15 cellular contexts compared by ENCODE assay signal in genomic region chr4:40000711-40001110, GRCh38. TPM values are rescaled to one million over a fixed set of nuclear protein-coding genes. Genes with fewer than 3 reads are reported as not detected.
DNase-seq lines count a peak whose midpoint lies in the region; ATAC-seq and TF ChIP-seq lines count a peak whose summit lies in the region.
"Had no signal": no experiment of that assay in that cellular context is flagged by ENCODE, and none has a peak within 500 bp of the region (broad histone marks: within the 10 kb centered on the region; RNA-seq: fewer than 3 reads in every experiment).

No MANE protein-coding gene starts in this region.

- peak overlapping the region; percentile 67; the same call in 1 of the 2 replicates for H2AFZ ChIP-seq in Karpas-422 (ENCODE audit: low read length)
- H2AFZ ChIP-seq in OCI-LY1 (ENCODE audit: low read length), result 0 out of 2 replicates have a peak overlapping the region, but pooled peaks have one; percentile 75
- H2AFZ ChIP-seq: GM23338 had no signal

- peak overlapping the region in 2 of 3 donors; percentile 7 to 73 for H3K27ac Mint-ChIP-seq in IgD-negative memory B cell
- H3K27ac Mint-ChIP-seq: CD4-positive, alpha-beta T cell; GM23338 had no signal

- H3K9me2 ChIP-seq in Karpas-422 (replicated peaks; ENCODE audit: insufficient read depth, low read length), result no peaks in the 10 kb centered on the region
- H3K9me2 ChIP-seq in OCI-LY1 (ENCODE audit: low read depth, low read length), result no peaks in the 10 kb centered on the region

- no peaks in the 10 kb centered on the region for H3K79me2 ChIP-seq in Karpas-422 (ENCODE audit: low read length)
- no peaks in the 10 kb centered on the region for H3K79me2 ChIP-seq in OCI-LY1 (ENCODE audit: insufficient read depth, low read length)

- no peaks in the 10 kb centered on the region for H3K36me3 Mint-ChIP-seq in IgD-negative memory B cell

- H3K9ac ChIP-seq in Karpas-422 (ENCODE audit: low read length), result no peak overlapping the region
- H3K9ac ChIP-seq in OCI-LY1 (ENCODE audit: low read length), result no peak overlapping the region

- H3K4me3 ChIP-seq in Karpas-422 (ENCODE audit: low read length) (no peak overlapping the region), OCI-LY1 (ENCODE audit: low read depth, low read length, poor library complexity, severe bottlenecking) (no peak overlapping the region)
- H3K4me3 ChIP-seq: GM23338 had no signal

- H3K9me3 Mint-ChIP-seq in IgD-negative memory B cell, result peaks cover 0 to 2% (median 0%) of the 10 kb centered on the region in 3 donors
- H3K9me3 Mint-ChIP-seq: CD4-positive, alpha-beta T cell; GM23338 had no signal

- H3K4me1 Mint-ChIP-seq in IgD-negative memory B cell, result peaks cover 4 to 10% (median 6%) of the 10 kb centered on the region in 3 donors
- H3K4me1 Mint-ChIP-seq: GM23338 had no signal

- H3K27me3 ChIP-seq in Karpas-422 (ENCODE audit: low read length), result no peaks in the 10 kb centered on the region
- H3K27me3 ChIP-seq in OCI-LY1 (ENCODE audit: insufficient read depth, low read length), result no peaks in the 10 kb centered on the region
- H3K27me3 ChIP-seq: BE2C had no signal

- H3K4me1 ChIP-seq in Karpas-422 (ENCODE audit: low read length), result peaks cover 19% of the 10 kb centered on the region
- peaks cover 5% of the 10 kb centered on the region for H3K4me1 ChIP-seq in OCI-LY1 (ENCODE audit: insufficient read depth, low read length, severe bottlenecking)
- H3K4me1 ChIP-seq: BE2C had no signal

- ATAC-seq in GM18498 (IDR thresholded peaks at IDR 0.05; ENCODE audit: unreplicated experiment), result no peak
- no peak for ATAC-seq in HG02973 (IDR thresholded peaks at IDR 0.05; ENCODE audit: unreplicated experiment)
- ATAC-seq: GM23338 had no signal

- H3K27me3 Mint-ChIP-seq in IgD-negative memory B cell, result no peaks in the 10 kb centered on the region
- H3K27me3 Mint-ChIP-seq: CD4-positive, alpha-beta T cell had no signal

- H3K27ac ChIP-seq in Karpas-422 (ENCODE audit: low read length), result no peak overlapping the region
- H3K27ac ChIP-seq in OCI-LY1 (ENCODE audit: low read depth, low read length, poor library complexity, severe bottlenecking), result no peak overlapping the region
- H3K27ac ChIP-seq: HL-60 had no signal

- H3K36me3 ChIP-seq in Karpas-422 (ENCODE audit: insufficient read depth, low read length) (no peaks in the 10 kb centered on the region), OCI-LY1 (ENCODE audit: insufficient read depth, low read length) (no peaks in the 10 kb centered on the region)
- H3K36me3 ChIP-seq: BE2C had no signal

- H4K20me1 ChIP-seq in Karpas-422 (ENCODE audit: insufficient read depth, low read depth, low read length) (no peaks in the 10 kb centered on the region), OCI-LY1 (ENCODE audit: insufficient read depth, low read length) (no peaks in the 10 kb centered on the region)

- no peaks in the 10 kb centered on the region for H3K9me3 ChIP-seq in Karpas-422 (ENCODE audit: low read length)
- H3K9me3 ChIP-seq in OCI-LY1 (ENCODE audit: low read length), result no peaks in the 10 kb centered on the region
- H3K9me3 ChIP-seq: BE2C, Caco-2 had no signal

- TF ChIP-seq CTCF in OCI-LY1 (IDR thresholded peaks at IDR 0.05; ENCODE audit: low read length), result no peak

- peak overlapping the region; percentile 15 for H3K4me2 ChIP-seq in Karpas-422 (ENCODE audit: low read depth, low read length, poor library complexity, severe bottlenecking)
- H3K4me2 ChIP-seq in OCI-LY1 (ENCODE audit: low read length), result no peak overlapping the region
- H3K4me2 ChIP-seq: GM23338 had no signal

- peak; percentile 68 for DNase-seq in Karpas-422
- no peak for DNase-seq in NCI-H748 treated with DMSO at 0.1 percent for 48 hours (lab: John Stamatoyannopoulos, UW)
- DNase-seq: ACHN; BE2C; C1 segment of cervical spinal cord; Caco-2; CD4-positive, alpha-beta T cell; HCEC 1CT; IMR-90 had no signal

- H3K4me3 Mint-ChIP-seq in IgD-negative memory B cell, result no peak overlapping the region
- H3K4me3 Mint-ChIP-seq: CD4-positive, alpha-beta T cell; GM23338 had no signal

- H3F3A ChIP-seq in OCI-LY1 (ENCODE audit: insufficient read depth, low read length), result no peaks in the 10 kb centered on the region

RNA-seq across cellular contexts. Expression of gene PDS5A, which starts 23.0 kb away (rescaled TPM):
- polyA plus RNA-seq in IgD-negative memory B cell, result 35.3 TPM
- 66.2 and 96.6 TPM in 2 replicates for total RNA-seq in Karpas-422 (2014; rRNA removed; shearing (Covaris generic); ENCODE audit: low replicate concordance)

RNA-seq across cellular contexts. Expression of gene N4BP2, which starts 55.9 kb away (rescaled TPM):
- 6.1 TPM for polyA plus RNA-seq in IgD-negative memory B cell
- total RNA-seq in Karpas-422 (2014; rRNA removed; shearing (Covaris generic); ENCODE audit: low replicate concordance), result 14.7 and 20.7 TPM in 2 replicates
